Comparison of ENCODE assay signal across 8 cellular contexts in genomic region chr1:9910080-9910424, GRCh38. TPM values are rescaled to one million over a fixed set of nuclear protein-coding genes. Genes with fewer than 3 reads are reported as not detected.
DNase-seq lines count a peak whose midpoint lies in the region; ATAC-seq and TF ChIP-seq lines count a peak whose summit lies in the region.

CTNNBIP1 (minus strand) TSS chr1:9910269; CDS start chr1:9872064, 38,205 bp downstream.

- H3K36me3 ChIP-seq in HUES48 (ENCODE audit: control insufficient read depth, insufficient read depth, low read length) (no peaks in the 10 kb centered on the region), ascending aorta (no peaks in the 10 kb centered on the region)

- H3K4me1 Mint-ChIP-seq in stimulated activated naive CD8-positive, alpha-beta T cell treated with anti-CD3 and anti-CD28 coated beads, Interleukin-15, Interleukin-2, amounts not matched to agents 100 ng/mL and 50 ng/mL, for 24 hours (ENCODE audit: low read depth): peaks cover 36% of the 10 kb centered on the region

- intact Hi-C loops in ascending aorta (cut with DNase I): loop anchor here (1.0 to 5.0 kb wide), 5 partner anchors 10 to 323 kb away; partner anchors contain the start of genes KIF1B, LZIC, NMNAT1 and TMEM201

- peak within 1 kb of the TSS; percentile 77 for H3K9ac ChIP-seq in HUES48 (ENCODE audit: low read depth, low read length)

- H3K9me3 Mint-ChIP-seq in stimulated activated naive CD8-positive, alpha-beta T cell treated with anti-CD3 and anti-CD28 coated beads, Interleukin-15, Interleukin-2, amounts not matched to agents 100 ng/mL and 50 ng/mL, for 24 hours: no peaks in the 10 kb centered on the region

- H3K9me3 ChIP-seq in HUES48 (ENCODE audit: control insufficient read depth, insufficient read depth, low read length): no peaks in the 10 kb centered on the region
- no peaks in the 10 kb centered on the region for H3K9me3 ChIP-seq in ascending aorta

- H3K4me1 ChIP-seq in HUES48 (ENCODE audit: control insufficient read depth, insufficient read depth, low read length) (peaks cover 7% of the 10 kb centered on the region), ascending aorta (peaks cover 5 to 16% of the 10 kb centered on the region in 2 donors)

- peak within 1 kb of the TSS; percentile 82 for H3K27ac ChIP-seq in HUES48 (ENCODE audit: low read depth, low read length)
- H3K27ac ChIP-seq in ascending aorta: peak within 1 kb of the TSS; percentile 80 to 92

- ATAC-seq in GM21367 (IDR thresholded peaks at IDR 0.05; ENCODE audit: unreplicated experiment): peak; percentile 70

- no peaks in the 10 kb centered on the region for H3K27me3 ChIP-seq in HUES48 (ENCODE audit: control insufficient read depth, insufficient read depth, low read length)
- no peaks in the 10 kb centered on the region for H3K27me3 ChIP-seq in ascending aorta

- H3K4me3 ChIP-seq in HUES48 (ENCODE audit: low read depth, low read length): peak within 1 kb of the TSS; percentile 80
- peak within 1 kb of the TSS; percentile 93 to 99 for H3K4me3 ChIP-seq in ascending aorta

- in situ Hi-C loops in Caki2 (cut with HindIII; ENCODE audit: low pct_unique_long_range_greater_than_20kb, low sequenced_read_pairs): no loop called here

- peak within 1 kb of the TSS; percentile 95 for H3K4me3 Mint-ChIP-seq in stimulated activated naive CD8-positive, alpha-beta T cell treated with anti-CD3 and anti-CD28 coated beads, Interleukin-15, Interleukin-2, amounts not matched to agents 100 ng/mL and 50 ng/mL, for 24 hours

- peak within 1 kb of the TSS; percentile 95 for H3K27ac Mint-ChIP-seq in stimulated activated naive CD8-positive, alpha-beta T cell treated with anti-CD3 and anti-CD28 coated beads, Interleukin-15, Interleukin-2, amounts not matched to agents 100 ng/mL and 50 ng/mL, for 24 hours

- TF ChIP-seq CTCF in ascending aorta (IDR thresholded peaks at IDR 0.05): no peak

- no peaks in the 10 kb centered on the region for H3K27me3 Mint-ChIP-seq in stimulated activated naive CD8-positive, alpha-beta T cell treated with anti-CD3 and anti-CD28 coated beads, Interleukin-15, Interleukin-2, amounts not matched to agents 100 ng/mL and 50 ng/mL, for 24 hours

- H3K36me3 Mint-ChIP-seq in stimulated activated naive CD8-positive, alpha-beta T cell treated with anti-CD3 and anti-CD28 coated beads, Interleukin-15, Interleukin-2, amounts not matched to agents 100 ng/mL and 50 ng/mL, for 24 hours (ENCODE audit: low read depth): no peaks in the 10 kb centered on the region

- DNase-seq in Caki2 (ENCODE audit: low read depth) (no peak), ascending aorta (ENCODE audit: low spot score in 2 of 2) (no peak), iPS-NIHi11 (ENCODE audit: low spot score) (peak; percentile 95), NCI-H2081 (lab: John Stamatoyannopoulos, UW) (no peak), medulla oblongata (ENCODE audit: extremely low spot score) (no peak)

RNA-seq across cellular contexts. Expression of gene CTNNBIP1, which starts in this region (rescaled TPM):
- 18.0 and 20.8 TPM in 2 replicates for total RNA-seq in Caki2 (2014; rRNA removed; shearing (Covaris generic); ENCODE audit: low replicate concordance)
- 74.1 TPM for total RNA-seq in ascending aorta
